8 cellular contexts compared by ENCODE assay signal in genomic region chr11:33701302-33701701, GRCh38. TPM values are rescaled to one million over a fixed set of nuclear protein-coding genes. Genes with fewer than 3 reads are reported as not detected.
DNase-seq lines count a peak whose midpoint lies in the region; ATAC-seq and TF ChIP-seq lines count a peak whose summit lies in the region.

No MANE protein-coding gene starts in this region.

- CTCF ChIA-PET in Caco-2 (lab: Charles Lee) = interaction anchor here (0.5 to 2.4 kb wide), 3 partner anchors 15 to 287 kb away, joined by 3 to 5 read pairs (median 4); no protein-coding TSS in a partner anchor

- H3K4me3 ChIP-seq in Caco-2 (ENCODE audit: low read depth, low read length) = peak overlapping the region; percentile 85
- H3K4me3 ChIP-seq in muscle layer of duodenum (ENCODE audit: low read depth in 1 of 2, low read length in 2 of 2) = peak overlapping the region; percentile 64 to 66

- peak overlapping the region; percentile 66 for H3K27ac Mint-ChIP-seq in Caco-2 (ENCODE audit: unreplicated experiment)
- H3K27ac Mint-ChIP-seq in central memory CD8-positive, alpha-beta T cell (ENCODE audit: low read depth) = peak overlapping the region; percentile 74

- no peak for TF ChIP-seq CTCF in Caco-2 (IDR thresholded peaks at IDR 0.05; ENCODE audit: insufficient read depth in 1 of 2, low read depth in 1 of 2, low read length in 1 of 2, severe bottlenecking in 1 of 2, unreplicated experiment in 1 of 2)

- H3K4me1 ChIP-seq in Caco-2 (peaks cover 18% of the 10 kb centered on the region), muscle layer of duodenum (ENCODE audit: control insufficient read depth in 1 of 2, insufficient read depth in 2 of 2, low read length in 2 of 2) (peaks cover 0 to 4% of the 10 kb centered on the region in 2 donors)

- peaks cover 2% of the 10 kb centered on the region for H3K27me3 Mint-ChIP-seq in Caco-2 (ENCODE audit: insufficient read depth, unreplicated experiment)
- H3K27me3 Mint-ChIP-seq in central memory CD8-positive, alpha-beta T cell = peaks cover 19% of the 10 kb centered on the region

- H3K4me1 Mint-ChIP-seq in Caco-2 (ENCODE audit: low read depth, unreplicated experiment) = peaks cover 12% of the 10 kb centered on the region
- peaks cover 16% of the 10 kb centered on the region for H3K4me1 Mint-ChIP-seq in central memory CD8-positive, alpha-beta T cell

- H3K9me3 Mint-ChIP-seq in Caco-2 (ENCODE audit: unreplicated experiment) = no peaks in the 10 kb centered on the region
- no peaks in the 10 kb centered on the region for H3K9me3 Mint-ChIP-seq in central memory CD8-positive, alpha-beta T cell

- peak overlapping the region; percentile 58 for H3K27ac ChIP-seq in muscle layer of duodenum (ENCODE audit: low read length)

- H3K9me3 ChIP-seq in Caco-2 = no peaks in the 10 kb centered on the region
- H3K9me3 ChIP-seq in muscle layer of duodenum (ENCODE audit: control insufficient read depth in 1 of 2, low read length in 2 of 2) = no peaks in the 10 kb centered on the region

- no peaks in the 10 kb centered on the region for H3K36me3 ChIP-seq in Caco-2 (ENCODE audit: control insufficient read depth, insufficient read depth, low read length)
- peaks cover 0 to 9% of the 10 kb centered on the region in 2 donors for H3K36me3 ChIP-seq in muscle layer of duodenum (ENCODE audit: control insufficient read depth in 1 of 2, insufficient read depth in 2 of 2, low read length in 2 of 2)

- POLR2A ChIA-PET in Caco-2 (lab: Charles Lee) = no interaction called here

- peak overlapping the region; percentile 85 for H3K4me3 Mint-ChIP-seq in Caco-2 (ENCODE audit: unreplicated experiment)
- peak overlapping the region; percentile 84 for H3K4me3 Mint-ChIP-seq in central memory CD8-positive, alpha-beta T cell

- DNase-seq in Caco-2 = no peak
- peak; percentile 80 for DNase-seq in M059J (ENCODE audit: low read depth)
- DNase-seq in central memory CD8-positive, alpha-beta T cell (ENCODE audit: low spot score in 2 of 2) = no peak
- DNase-seq in 8988T = no peak

- H3K36me3 Mint-ChIP-seq in Caco-2 (ENCODE audit: insufficient read depth, unreplicated experiment) = peaks cover 13% of the 10 kb centered on the region
- H3K36me3 Mint-ChIP-seq in central memory CD8-positive, alpha-beta T cell (ENCODE audit: insufficient read depth) = peaks cover 6% of the 10 kb centered on the region

- intact Hi-C loops in Caco-2 (cut with micrococcal nuclease; ENCODE audit: unreplicated experiment) = loop anchor here (5.0 kb wide), 1 partner anchor 36 kb away; the partner anchor contains the start of gene CD59

- BruUV-seq in Caco-2 (replicated peaks; lab: Mats Ljungman, UMichigan) = no TSS peak

- ATAC-seq in central memory CD8-positive, alpha-beta T cell (replicated peaks; ENCODE audit: extremely low read depth, poor library complexity, severe bottlenecking) = no peak
- ATAC-seq in GM19397 (IDR thresholded peaks at IDR 0.05; ENCODE audit: unreplicated experiment) = no peak
- ATAC-seq in activated CD4-positive, CD25-positive, alpha-beta regulatory T cell treated with anti-CD3 and anti-CD28 coated beads, Interleukin-2, amount 50 U/mL, for 24 hours = no peak
- no peak for ATAC-seq in GM19455 (IDR thresholded peaks at IDR 0.05; ENCODE audit: unreplicated experiment)

- H3K27me3 ChIP-seq in Caco-2 (replicated peaks; ENCODE audit: control insufficient read depth, insufficient read depth, low read length) (no peaks in the 10 kb centered on the region), muscle layer of duodenum (ENCODE audit: low read depth, low read length) (no peaks in the 10 kb centered on the region)

RNA-seq across cellular contexts. Expression of gene C11orf91, which starts 0.7 kb away (rescaled TPM):
- total RNA-seq in Caco-2 (2022) = not detected in 2 replicates
- not detected in 2 replicates for total RNA-seq in M059J (2014; rRNA removed; shearing (Covaris generic))

RNA-seq across cellular contexts. Expression of gene CD59, which starts 34.9 kb away (rescaled TPM):
- 149 and 152 TPM in 2 replicates for total RNA-seq in Caco-2 (2022)
- 611 and 742 TPM in 2 replicates for total RNA-seq in M059J (2014; rRNA removed; shearing (Covaris generic))
